20 cellular contexts compared by ENCODE assay signal in the genomic region with DNA sequence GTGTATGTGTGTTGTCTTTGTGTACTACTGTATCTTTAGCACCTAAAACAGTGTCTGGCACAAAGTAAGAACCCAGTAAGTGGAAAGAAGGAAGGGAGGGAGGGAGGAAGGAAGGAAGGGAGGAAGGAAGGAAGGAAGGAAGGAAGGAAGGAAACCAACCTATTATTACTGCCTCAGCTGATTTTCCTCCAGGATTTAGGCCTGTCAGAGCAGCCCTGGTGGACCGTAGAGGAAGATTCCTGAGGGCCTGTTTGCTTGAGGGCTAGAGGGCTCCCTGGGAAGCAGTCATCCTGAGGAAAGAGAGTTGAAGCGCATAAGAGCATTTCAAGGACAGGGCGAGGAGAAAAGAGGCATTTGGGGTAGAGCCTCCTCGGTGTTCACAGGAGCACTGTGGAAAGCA.
"Had no signal": no experiment of that assay in that cellular context is flagged by ENCODE, and none has a peak within 500 bp of the region (broad histone marks: within the 10 kb centered on the region; RNA-seq: fewer than 3 reads in every experiment).

No MANE protein-coding gene starts in this region.

- FAIRE-seq: colon had no signal

- H2AFZ ChIP-seq: hepatocyte had no signal

- H3K4me3 ChIP-seq: hepatocyte, lung, spleen, testis, tibial nerve had no signal

- H3K27ac Mint-ChIP-seq: dendritic cell treated with granulocyte-macrophage colony-stimulating factor and Interleukin-4, amounts not matched to agents 40 ng/mL and 50 ng/mL, for 4 days; stimulated activated memory B cell treated with anti-CD40 and anti-IgM and Interleukin-4, amounts not matched to agents 10 μg/mL and 1 μg/mL and 100 μg/mL, for 72 hours; stimulated activated naive CD8-positive, alpha-beta T cell treated with anti-CD3 and anti-CD28 coated beads, Interleukin-15, amount 100 ng/mL, for 72 hours had no signal

- H3K9me3 Mint-ChIP-seq: dendritic cell treated with granulocyte-macrophage colony-stimulating factor and Interleukin-4, amounts not matched to agents 40 ng/mL and 50 ng/mL, for 4 days; effector memory CD8-positive, alpha-beta T cell; naive thymus-derived CD8-positive, alpha-beta T cell; stimulated activated naive CD8-positive, alpha-beta T cell treated with anti-CD3 and anti-CD28 coated beads, Interleukin-15, amount 100 ng/mL, for 72 hours had no signal

- H3K4me2 ChIP-seq: hepatocyte had no signal

- H3K4me3 Mint-ChIP-seq: dendritic cell treated with granulocyte-macrophage colony-stimulating factor and Interleukin-4, amounts not matched to agents 40 ng/mL and 50 ng/mL, for 4 days; stimulated activated memory B cell treated with anti-CD40 and anti-IgM and Interleukin-4, amounts not matched to agents 10 μg/mL and 1 μg/mL and 100 μg/mL, for 72 hours had no signal

- H3K9me3 ChIP-seq: spleen, testis had no signal

- H3K36me3 ChIP-seq: spleen, tibial nerve had no signal

- H3K27me3 ChIP-seq: hepatocyte, spleen, testis, tibial nerve had no signal

- ATAC-seq: effector memory CD8-positive, alpha-beta T cell; left colon; left ventricle myocardium superior; naive thymus-derived CD8-positive, alpha-beta T cell; sciatic nerve; stimulated activated memory B cell treated with anti-CD40 and anti-IgM and Interleukin-4, amounts not matched to agents 10 μg/mL and 1 μg/mL and 100 μg/mL, for 72 hours; stimulated activated naive CD8-positive, alpha-beta T cell treated with anti-CD3 and anti-CD28 coated beads, Interleukin-15, amount 100 ng/mL, for 72 hours had no signal

- H3K27me3 Mint-ChIP-seq: dendritic cell treated with granulocyte-macrophage colony-stimulating factor and Interleukin-4, amounts not matched to agents 40 ng/mL and 50 ng/mL, for 4 days; effector memory CD8-positive, alpha-beta T cell; stimulated activated memory B cell treated with anti-CD40 and anti-IgM and Interleukin-4, amounts not matched to agents 10 μg/mL and 1 μg/mL and 100 μg/mL, for 72 hours; stimulated activated naive CD8-positive, alpha-beta T cell treated with anti-CD3 and anti-CD28 coated beads, Interleukin-15, amount 100 ng/mL, for 72 hours had no signal

- H3K27ac ChIP-seq: hepatocyte, spleen, testis, tibial nerve had no signal

- DNase-seq: effector memory CD8-positive, alpha-beta T cell; foreskin melanocyte; head of caudate nucleus; left colon; left ventricle myocardium superior; mesenchymal stem cell; naive thymus-derived CD8-positive, alpha-beta T cell; spleen; stimulated activated CD4-positive, alpha-beta T cell treated with anti-CD3 and anti-CD28 coated beads, Interleukin-15, amount 100 ng/mL, for 24 hours; stimulated activated CD4-positive, alpha-beta T cell treated with anti-CD3 and anti-CD28 coated beads, Interleukin-1b, Interleukin-23, amount 100 ng/mL, for 48 hours; stimulated activated CD4-positive, alpha-beta T cell treated with anti-CD3 and anti-CD28 coated beads, Interleukin-4, amount 100 ng/mL, for 24 hours; stimulated activated naive CD8-positive, alpha-beta T cell treated with anti-CD3 and anti-CD28 coated beads, Interleukin-15, amount 100 ng/mL, for 72 hours; testis had no signal

- H3K36me3 Mint-ChIP-seq: naive thymus-derived CD8-positive, alpha-beta T cell; stimulated activated memory B cell treated with anti-CD40 and anti-IgM and Interleukin-4, amounts not matched to agents 10 μg/mL and 1 μg/mL and 100 μg/mL, for 72 hours had no signal
